In the genomic region with DNA sequence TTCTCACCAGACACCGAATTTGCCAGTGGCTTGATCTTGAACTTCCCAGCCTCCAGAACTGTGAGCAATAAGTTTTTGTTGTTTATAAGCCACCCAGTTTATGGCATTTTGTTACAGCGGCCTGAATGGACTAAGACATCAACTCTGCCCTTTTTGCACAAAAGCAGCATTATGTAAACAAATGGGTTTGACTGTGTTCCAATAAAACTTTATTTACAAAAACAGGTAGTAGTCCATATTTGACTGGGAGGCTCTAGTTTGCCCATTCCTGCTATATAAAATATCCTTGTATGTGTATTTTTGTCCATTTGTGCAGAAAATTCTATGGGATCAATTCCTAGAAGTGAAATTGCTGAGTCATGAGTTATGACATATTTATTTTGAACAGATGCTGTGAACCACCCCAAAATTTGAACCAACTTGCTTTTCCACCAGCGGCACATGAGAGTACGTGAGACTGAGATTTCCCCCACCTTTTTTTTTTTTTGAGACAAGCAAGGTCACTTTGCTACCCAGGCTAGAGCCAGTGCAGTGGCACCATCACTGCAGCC, we compare ENCODE assay signal across 9 cellular contexts. TPM values are rescaled to one million over a fixed set of nuclear protein-coding genes. Genes with fewer than 3 reads are reported as not detected.
"Had no signal": no experiment of that assay in that cellular context is flagged by ENCODE, and none has a peak within 500 bp of the region (broad histone marks: within the 10 kb centered on the region; RNA-seq: fewer than 3 reads in every experiment).

No MANE protein-coding gene starts in this region.

- H3K9ac ChIP-seq: GM23248, KMS-11 had no signal

- H2AFZ ChIP-seq: GM23248 had no signal

- H3K36me3 ChIP-seq: HAP-1 had no signal

- FAIRE-seq: HTR-8/SVneo had no signal

- ATAC-seq: HCT116 had no signal

- DNase-seq: GM23248, H7, Karpas-422, KBM-7 had no signal

- H3K4me3 ChIP-seq: GM23248, HAP-1 had no signal

- H3K4me1 ChIP-seq: HAP-1 had no signal

- H3K27ac ChIP-seq: GM23248, KMS-11 had no signal

- H3K9me3 ChIP-seq: HAP-1 had no signal

- H3K4me2 ChIP-seq: KMS-11 had no signal

RNA-seq across cellular contexts. Expression of gene CLEC19A, which starts 21.3 kb away (rescaled TPM):
- total RNA-seq: GM23248, HT-29 had no signal
- polyA plus RNA-seq: GM23248 had no signal
